ENCODE assay signal across 39 cellular contexts in genomic region chr14:34025325-34026017, GRCh38.
"Had no signal": no experiment of that assay in that cellular context is flagged by ENCODE, and none has a peak within 500 bp of the region (broad histone marks: within the 10 kb centered on the region; RNA-seq: fewer than 3 reads in every experiment).

No MANE protein-coding gene starts in this region.

- H3K4me1 ChIP-seq: adrenal gland, ascending aorta, body of pancreas, breast epithelium had no signal

- H3K4me3 Mint-ChIP-seq: activated naive CD4-positive, alpha-beta T cell treated with anti-CD3 and anti-CD28 coated beads for 36 hours; activated naive CD4-positive, alpha-beta T cell treated with anti-CD3 and anti-CD28 coated beads, Interleukin-2, amount 10 ng/mL, durations not matched to agents 7 days and 5 days; activated naive CD4-positive, alpha-beta T cell treated with anti-CD3 and anti-CD28 coated beads, Interleukin-2, amount 50 U/mL, for 24 hours; activated naive CD8-positive, alpha-beta T cell; activated naive CD8-positive, alpha-beta T cell treated with anti-CD3 and anti-CD28 coated beads for 36 hours; activated naive CD8-positive, alpha-beta T cell treated with anti-CD3 and anti-CD28 coated beads, Interleukin-2, amount 10 ng/mL, durations not matched to agents 7 days and 5 days; activated naive CD8-positive, alpha-beta T cell treated with anti-CD3 and anti-CD28 coated beads, Interleukin-2, amount 50 U/mL, for 24 hours; activated T-cell treated with anti-CD3 and anti-CD28 coated beads, Interleukin-2, amount 50 U/mL, for 24 hours; activated T-cell treated with anti-CD3 and anti-CD28 coated beads, Interleukin-2, amount 50 U/mL, for 4 hours; activated T-cell treated with anti-CD3 and anti-CD28 coated beads, Interleukin-2, amount 50 U/mL, for 72 hours; activated T-helper 1 cell treated with anti-CD3 and anti-CD28 coated beads, Interleukin-12 subunit alpha, Interleukin-12 subunit beta, Interleukin-2, Interleukin-4 antibody, amounts not matched to agents 30 ng/mL and 10 ng/mL and 1 ng/mL, durations not matched to agents 14 hours and 24 hours and 36 hours; activated T-helper 17 cell treated with anti-CD3 and anti-CD28 coated beads, Interleukin-2, amount 50 U/mL, for 72 hours; brain; central memory CD8-positive, alpha-beta T cell had no signal

- H3K27ac Mint-ChIP-seq: activated naive CD4-positive, alpha-beta T cell treated with anti-CD3 and anti-CD28 coated beads for 36 hours; activated naive CD4-positive, alpha-beta T cell treated with anti-CD3 and anti-CD28 coated beads, Interleukin-2, amount 10 ng/mL, durations not matched to agents 7 days and 5 days; activated naive CD4-positive, alpha-beta T cell treated with anti-CD3 and anti-CD28 coated beads, Interleukin-2, amount 50 U/mL, for 24 hours; activated naive CD4-positive, alpha-beta T cell treated with anti-CD3 and anti-CD28 coated beads, Interleukin-2, amount 50 U/mL, for 72 hours; activated naive CD8-positive, alpha-beta T cell; activated naive CD8-positive, alpha-beta T cell treated with anti-CD3 and anti-CD28 coated beads for 36 hours; activated naive CD8-positive, alpha-beta T cell treated with anti-CD3 and anti-CD28 coated beads, Interleukin-2, amount 10 ng/mL, durations not matched to agents 7 days and 5 days; activated naive CD8-positive, alpha-beta T cell treated with anti-CD3 and anti-CD28 coated beads, Interleukin-2, amount 50 U/mL, for 24 hours; activated T-cell treated with anti-CD3 and anti-CD28 coated beads, Interleukin-2, amount 50 U/mL, for 24 hours; activated T-cell treated with anti-CD3 and anti-CD28 coated beads, Interleukin-2, amount 50 U/mL, for 72 hours; activated T-helper 1 cell treated with anti-CD3 and anti-CD28 coated beads, Interleukin-12 subunit alpha, Interleukin-12 subunit beta, Interleukin-2, Interleukin-4 antibody, amounts not matched to agents 30 ng/mL and 10 ng/mL and 1 ng/mL, durations not matched to agents 14 hours and 24 hours and 36 hours; activated T-helper 17 cell treated with anti-CD3 and anti-CD28 coated beads, Interleukin-2, amount 50 U/mL, for 72 hours; activated T-helper 2 cell treated with anti-CD3 and anti-CD28 coated beads, Interferon-gamma antibody, Interleukin-2, Interleukin-4, amounts not matched to agents 10 μg/mL and 5 μg/mL and 100 μg/mL, durations not matched to agents 14 hours and 24 hours and 36 hours; brain had no signal

- FAIRE-seq: astrocyte, bronchial epithelial cell had no signal

- DNase-seq: activated effector memory CD4-positive, alpha-beta T cell treated with anti-CD3 and anti-CD28 coated beads, Interleukin-2, amount 50 U/mL, for 16 hours; activated effector memory CD4-positive, alpha-beta T cell treated with Interleukin-2 at 50 U/mL for 16 hours; activated gamma-delta T cell; activated gamma-delta T cell treated with Interleukin-2 at 50 U/mL for 16 hours; activated naive CD4-positive, alpha-beta T cell; activated naive CD4-positive, alpha-beta T cell treated with anti-CD3 and anti-CD28 coated beads for 36 hours; activated naive CD4-positive, alpha-beta T cell treated with anti-CD3 and anti-CD28 coated beads, Interleukin-2, amount 10 ng/mL, durations not matched to agents 7 days and 5 days; activated naive CD4-positive, alpha-beta T cell treated with anti-CD3 and anti-CD28 coated beads, Interleukin-2, amount 50 U/mL, for 16 hours; activated naive CD4-positive, alpha-beta T cell treated with Interleukin-2 at 50 U/mL for 16 hours; activated naive CD8-positive, alpha-beta T cell treated with anti-CD3 and anti-CD28 coated beads for 36 hours; activated naive CD8-positive, alpha-beta T cell treated with anti-CD3 and anti-CD28 coated beads, Interleukin-2, amount 10 ng/mL, durations not matched to agents 7 days and 5 days; activated naive CD8-positive, alpha-beta T cell treated with anti-CD3 and anti-CD28 coated beads, Interleukin-2, amount 50 U/mL, for 24 hours; activated T-cell treated with anti-CD3 and anti-CD28 coated beads, Interleukin-2, amount 50 U/mL, for 1 hour; activated T-cell treated with anti-CD3 and anti-CD28 coated beads, Interleukin-2, amount 50 U/mL, for 24 hours; activated T-cell treated with anti-CD3 and anti-CD28 coated beads, Interleukin-2, amount 50 U/mL, for 4 hours; activated T-cell treated with anti-CD3 and anti-CD28 coated beads, Interleukin-2, amount 50 U/mL, for 48 hours; activated T-cell treated with anti-CD3 and anti-CD28 coated beads, Interleukin-2, amount 50 U/mL, for 72 hours; adrenal gland; amniotic stem cell; amygdala; aorta; body of pancreas; brain microvascular endothelial cell; caudate nucleus; central memory CD4-positive, alpha-beta T cell; cerebellar nuclear complex had no signal

- H3K9me3 Mint-ChIP-seq: activated naive CD4-positive, alpha-beta T cell treated with anti-CD3 and anti-CD28 coated beads for 36 hours; activated naive CD4-positive, alpha-beta T cell treated with anti-CD3 and anti-CD28 coated beads, Interleukin-2, amount 10 ng/mL, durations not matched to agents 7 days and 5 days; activated naive CD4-positive, alpha-beta T cell treated with anti-CD3 and anti-CD28 coated beads, Interleukin-2, amount 50 U/mL, for 24 hours; activated naive CD4-positive, alpha-beta T cell treated with anti-CD3 and anti-CD28 coated beads, Interleukin-2, amount 50 U/mL, for 72 hours; activated naive CD8-positive, alpha-beta T cell treated with anti-CD3 and anti-CD28 coated beads for 36 hours; activated naive CD8-positive, alpha-beta T cell treated with anti-CD3 and anti-CD28 coated beads, Interleukin-2, amount 10 ng/mL, durations not matched to agents 7 days and 5 days; activated naive CD8-positive, alpha-beta T cell treated with anti-CD3 and anti-CD28 coated beads, Interleukin-2, amount 50 U/mL, for 24 hours; activated T-cell treated with anti-CD3 and anti-CD28 coated beads, Interleukin-2, amount 50 U/mL, for 24 hours; activated T-cell treated with anti-CD3 and anti-CD28 coated beads, Interleukin-2, amount 50 U/mL, for 4 hours; activated T-cell treated with anti-CD3 and anti-CD28 coated beads, Interleukin-2, amount 50 U/mL, for 72 hours; activated T-helper 1 cell treated with anti-CD3 and anti-CD28 coated beads, Interleukin-12 subunit alpha, Interleukin-12 subunit beta, Interleukin-2, Interleukin-4 antibody, amounts not matched to agents 30 ng/mL and 10 ng/mL and 1 ng/mL, durations not matched to agents 14 hours and 24 hours and 36 hours; activated T-helper 17 cell treated with anti-CD3 and anti-CD28 coated beads, Interleukin-2, amount 50 U/mL, for 72 hours; activated T-helper 2 cell treated with anti-CD3 and anti-CD28 coated beads, Interferon-gamma antibody, Interleukin-2, Interleukin-4, amounts not matched to agents 10 μg/mL and 5 μg/mL and 100 μg/mL, durations not matched to agents 14 hours and 24 hours and 36 hours; central memory CD8-positive, alpha-beta T cell had no signal

- H3K4me3 ChIP-seq: adrenal gland, ascending aorta, body of pancreas, breast epithelium, cardiac muscle cell had no signal

- H3K36me3 ChIP-seq: adrenal gland, ascending aorta, brain microvascular endothelial cell, breast epithelium, cardiac muscle cell had no signal

- H3K27me3 ChIP-seq: adrenal gland, ascending aorta, body of pancreas, brain microvascular endothelial cell, breast epithelium, cardiac muscle cell had no signal

- ATAC-seq: activated naive CD4-positive, alpha-beta T cell treated with anti-CD3 and anti-CD28 coated beads, Interleukin-2, amount 50 U/mL, for 72 hours; activated naive CD8-positive, alpha-beta T cell treated with anti-CD3 and anti-CD28 coated beads, Interleukin-2, amount 50 U/mL, for 24 hours; activated T-cell treated with anti-CD3 and anti-CD28 coated beads, Interleukin-2, amount 50 U/mL, for 4 hours; activated T-cell treated with anti-CD3 and anti-CD28 coated beads, Interleukin-2, amount 50 U/mL, for 72 hours; activated T-helper 17 cell treated with anti-CD3 and anti-CD28 coated beads, Interleukin-2, amount 50 U/mL, for 72 hours; body of pancreas had no signal

- H3K27ac ChIP-seq: adrenal gland, ascending aorta, body of pancreas, brain microvascular endothelial cell, breast epithelium, cardiac muscle cell had no signal

- H3K36me3 Mint-ChIP-seq: activated naive CD4-positive, alpha-beta T cell treated with anti-CD3 and anti-CD28 coated beads, Interleukin-2, amount 10 ng/mL, durations not matched to agents 7 days and 5 days; activated naive CD4-positive, alpha-beta T cell treated with anti-CD3 and anti-CD28 coated beads, Interleukin-2, amount 50 U/mL, for 24 hours; activated naive CD4-positive, alpha-beta T cell treated with anti-CD3 and anti-CD28 coated beads, Interleukin-2, amount 50 U/mL, for 72 hours; activated naive CD8-positive, alpha-beta T cell; activated naive CD8-positive, alpha-beta T cell treated with anti-CD3 and anti-CD28 coated beads for 36 hours; brain had no signal

- H3K9me3 ChIP-seq: adrenal gland, ascending aorta, body of pancreas, breast epithelium had no signal

- H3K4me1 Mint-ChIP-seq: activated naive CD4-positive, alpha-beta T cell treated with anti-CD3 and anti-CD28 coated beads, Interleukin-2, amount 50 U/mL, for 24 hours; activated naive CD8-positive, alpha-beta T cell treated with anti-CD3 and anti-CD28 coated beads for 36 hours; activated naive CD8-positive, alpha-beta T cell treated with anti-CD3 and anti-CD28 coated beads, Interleukin-2, amount 50 U/mL, for 24 hours; activated T-helper 17 cell treated with anti-CD3 and anti-CD28 coated beads, Interleukin-2, amount 50 U/mL, for 72 hours; central memory CD8-positive, alpha-beta T cell had no signal

- H3K27me3 Mint-ChIP-seq: activated naive CD4-positive, alpha-beta T cell treated with anti-CD3 and anti-CD28 coated beads, Interleukin-2, amount 50 U/mL, for 24 hours; activated naive CD8-positive, alpha-beta T cell treated with anti-CD3 and anti-CD28 coated beads for 36 hours; activated T-cell treated with anti-CD3 and anti-CD28 coated beads, Interleukin-2, amount 50 U/mL, for 24 hours; activated T-helper 17 cell treated with anti-CD3 and anti-CD28 coated beads, Interleukin-2, amount 50 U/mL, for 72 hours; brain; central memory CD8-positive, alpha-beta T cell had no signal
